In genomic region chr2:25400576-25401241, GRCh38 we compare ENCODE assay signal across 18 cellular contexts. TPM values are rescaled to one million over a fixed set of nuclear protein-coding genes. Genes with fewer than 3 reads are reported as not detected.
DNase-seq lines count a peak whose midpoint lies in the region; ATAC-seq and TF ChIP-seq lines count a peak whose summit lies in the region.
"Had no signal": no experiment of that assay in that cellular context is flagged by ENCODE, and none has a peak within 500 bp of the region (broad histone marks: within the 10 kb centered on the region; RNA-seq: fewer than 3 reads in every experiment).

No MANE protein-coding gene starts in this region.

- no peaks in the 10 kb centered on the region for H3K79me2 ChIP-seq in OCI-LY1 (ENCODE audit: insufficient read depth, low read length)

- DNase-seq in breast epithelium (ENCODE audit: low spot score in 2 of 2) = no peak
- no peak for DNase-seq in MCF 10A (ENCODE audit: unreplicated experiment)
- peak; percentile 20 for DNase-seq in fibroblast of the aortic adventitia (ENCODE audit: low read depth)
- no peak for DNase-seq in vagina (ENCODE audit: extremely low spot score in 2 of 2)
- DNase-seq in stimulated activated naive CD8-positive, alpha-beta T cell treated with anti-CD3 and anti-CD28 coated beads, Interleukin-15, amount 100 ng/mL, for 72 hours = no peak
- DNase-seq: activated CD4-positive, CD25-positive, alpha-beta regulatory T cell treated with anti-CD3 and anti-CD28 coated beads, Interleukin-2, amount 50 U/mL, for 72 hours; activated effector memory CD4-positive, alpha-beta T cell treated with anti-CD3 and anti-CD28 coated beads, Interleukin-2, amount 50 U/mL, for 16 hours; amniotic stem cell; Kasumi-1; pancreas; PC-9; stimulated activated CD4-positive, alpha-beta T cell treated with anti-CD3 and anti-CD28 coated beads, Interleukin-2, amount 100 ng/mL, for 24 hours; stomach; T-helper 2 cell; upper lobe of left lung had no signal

- no peaks in the 10 kb centered on the region for H3K4me1 Mint-ChIP-seq in MCF 10A (ENCODE audit: insufficient read depth, unreplicated experiment)
- H3K4me1 Mint-ChIP-seq in stimulated activated naive CD8-positive, alpha-beta T cell treated with anti-CD3 and anti-CD28 coated beads, Interleukin-15, amount 100 ng/mL, for 72 hours = peaks cover 28% of the 10 kb centered on the region

- POLR2A ChIA-PET in MCF 10A (lab: Yijun Ruan, JAX) = no interaction called here

- no TSS peak for BruUV-seq in MCF 10A (replicated peaks; lab: Mats Ljungman, UMichigan)

- H3K4me2 ChIP-seq in OCI-LY1 (ENCODE audit: low read length) = peak overlapping the region; percentile 12; the same call in 1 of the 2 replicates
- H3K4me2 ChIP-seq: PC-9 had no signal

- CTCF ChIA-PET in MCF 10A (lab: Yijun Ruan, JAX) = interaction anchor here (0.6 to 1.7 kb wide), 2 partner anchors 23 to 101 kb away, joined by 5 to 7 read pairs; no protein-coding TSS in a partner anchor

- no peaks in the 10 kb centered on the region for H3K9me2 ChIP-seq in OCI-LY1 (ENCODE audit: low read depth, low read length)

- no peaks in the 10 kb centered on the region for H3K27me3 Mint-ChIP-seq in MCF 10A (ENCODE audit: insufficient read depth, unreplicated experiment)
- no peaks in the 10 kb centered on the region for H3K27me3 Mint-ChIP-seq in stimulated activated naive CD8-positive, alpha-beta T cell treated with anti-CD3 and anti-CD28 coated beads, Interleukin-15, amount 100 ng/mL, for 72 hours

- no peaks in the 10 kb centered on the region for H3F3A ChIP-seq in OCI-LY1 (ENCODE audit: insufficient read depth, low read length)

- H4K20me1 ChIP-seq in OCI-LY1 (ENCODE audit: insufficient read depth, low read length) = no peaks in the 10 kb centered on the region

- no peak overlapping the region for H3K27ac Mint-ChIP-seq in MCF 10A (ENCODE audit: low read depth, unreplicated experiment)
- no peak overlapping the region for H3K27ac Mint-ChIP-seq in stimulated activated naive CD8-positive, alpha-beta T cell treated with anti-CD3 and anti-CD28 coated beads, Interleukin-15, amount 100 ng/mL, for 72 hours

- H3K36me3 Mint-ChIP-seq in MCF 10A (ENCODE audit: insufficient read depth, unreplicated experiment) = peaks cover 12% of the 10 kb centered on the region

- no peaks in the 10 kb centered on the region for H3K9me3 ChIP-seq in breast epithelium
- no peaks in the 10 kb centered on the region for H3K9me3 ChIP-seq in OCI-LY1 (ENCODE audit: low read length)
- no peaks in the 10 kb centered on the region for H3K9me3 ChIP-seq in vagina
- H3K9me3 ChIP-seq: esophagus muscularis mucosa, pancreas, stomach, upper lobe of left lung had no signal

- no peak for TF ChIP-seq CTCF in breast epithelium (IDR thresholded peaks at IDR 0.05)
- no peak for TF ChIP-seq CTCF in MCF 10A (IDR thresholded peaks at IDR 0.05; ENCODE audit: unreplicated experiment)
- no peak for TF ChIP-seq CTCF in OCI-LY1 (IDR thresholded peaks at IDR 0.05; ENCODE audit: low read length)
- TF ChIP-seq CTCF in fibroblast of the aortic adventitia (IDR thresholded peaks at IDR 0.05; ENCODE audit: insufficient read depth, low read length) = no peak
- no peak for TF ChIP-seq CTCF in vagina (IDR thresholded peaks at IDR 0.05)

- H3K4me1 ChIP-seq in breast epithelium (no peaks in the 10 kb centered on the region), OCI-LY1 (ENCODE audit: insufficient read depth, low read length, severe bottlenecking) (peaks cover 69% of the 10 kb centered on the region), vagina (no peaks in the 10 kb centered on the region)
- H3K4me1 ChIP-seq: esophagus muscularis mucosa, pancreas, stomach, upper lobe of left lung had no signal

- H3K27ac ChIP-seq in breast epithelium (peak overlapping the region; percentile 10 to 25), OCI-LY1 (ENCODE audit: low read depth, low read length, poor library complexity, severe bottlenecking) (peak overlapping the region; percentile 92), vagina (no peak overlapping the region)
- H3K27ac ChIP-seq: esophagus muscularis mucosa, pancreas, PC-9, upper lobe of left lung had no signal

- intact Hi-C loops in breast epithelium (cut with DNase I; ENCODE audit: low total_unique reads) = no loop called here
- intact Hi-C loops in MCF 10A (cut with micrococcal nuclease) = no loop called here
- intact Hi-C loops in vagina (cut with DNase I) = no loop called here

- no peak overlapping the region for H3K4me3 Mint-ChIP-seq in MCF 10A (ENCODE audit: unreplicated experiment)
- H3K4me3 Mint-ChIP-seq in stimulated activated naive CD8-positive, alpha-beta T cell treated with anti-CD3 and anti-CD28 coated beads, Interleukin-15, amount 100 ng/mL, for 72 hours = no peak overlapping the region

- H3K4me3 ChIP-seq in breast epithelium (no peak overlapping the region), OCI-LY1 (ENCODE audit: low read depth, low read length, poor library complexity, severe bottlenecking) (no peak overlapping the region), fibroblast of the aortic adventitia (ENCODE audit: low read depth, low read length) (no peak overlapping the region), vagina (no peak overlapping the region)
- H3K4me3 ChIP-seq: esophagus muscularis mucosa, pancreas, PC-9, stomach, upper lobe of left lung had no signal

- TF ChIP-seq POLR2A in breast epithelium (IDR thresholded peaks at IDR 0.05) (no peak), vagina (IDR thresholded peaks at IDR 0.05) (no peak)

- H2AFZ ChIP-seq in OCI-LY1 (ENCODE audit: low read length) = no peak overlapping the region
- H2AFZ ChIP-seq: PC-9 had no signal

- H3K27me3 ChIP-seq in breast epithelium = no peaks in the 10 kb centered on the region
- H3K27me3 ChIP-seq in OCI-LY1 (ENCODE audit: insufficient read depth, low read length) = no peaks in the 10 kb centered on the region
- H3K27me3 ChIP-seq in vagina = no peaks in the 10 kb centered on the region
- H3K27me3 ChIP-seq: esophagus muscularis mucosa, pancreas, stomach, upper lobe of left lung had no signal

- peak overlapping the region; percentile 8; the same call in 1 of the 2 replicates for H3K9ac ChIP-seq in OCI-LY1 (ENCODE audit: low read length)

- no peak for ATAC-seq in GM21367 (IDR thresholded peaks at IDR 0.05; ENCODE audit: unreplicated experiment)
- no peak for ATAC-seq in stimulated activated naive CD8-positive, alpha-beta T cell treated with anti-CD3 and anti-CD28 coated beads, Interleukin-15, amount 100 ng/mL, for 72 hours

- H3K9me3 Mint-ChIP-seq in MCF 10A (ENCODE audit: unreplicated experiment) = no peaks in the 10 kb centered on the region
- no peaks in the 10 kb centered on the region for H3K9me3 Mint-ChIP-seq in stimulated activated naive CD8-positive, alpha-beta T cell treated with anti-CD3 and anti-CD28 coated beads, Interleukin-15, amount 100 ng/mL, for 72 hours

- H3K36me3 ChIP-seq in breast epithelium = no peaks in the 10 kb centered on the region
- H3K36me3 ChIP-seq in OCI-LY1 (ENCODE audit: insufficient read depth, low read length) = no peaks in the 10 kb centered on the region
- H3K36me3 ChIP-seq in vagina = no peaks in the 10 kb centered on the region
- H3K36me3 ChIP-seq: esophagus muscularis mucosa, pancreas, stomach, upper lobe of left lung had no signal

RNA-seq across cellular contexts. Expression of gene DNMT3A, which starts 59.0 kb away (rescaled TPM):
- 10 to 100 TPM in 2 of 3 donors, 1 to 10 TPM in 1; 8.2 to 21.7 (median 20.0) TPM for total RNA-seq in breast epithelium
- 8.0 and 11.5 TPM in 2 replicates for total RNA-seq in MCF 10A (2022)
- 10.8 and 11.9 TPM in 2 replicates for total RNA-seq in fibroblast of the aortic adventitia (ENCODE audit: low replicate concordance)
- 28.0 TPM for total RNA-seq in vagina
